ENCODE assay signal across 23 cellular contexts in the genomic region with DNA sequence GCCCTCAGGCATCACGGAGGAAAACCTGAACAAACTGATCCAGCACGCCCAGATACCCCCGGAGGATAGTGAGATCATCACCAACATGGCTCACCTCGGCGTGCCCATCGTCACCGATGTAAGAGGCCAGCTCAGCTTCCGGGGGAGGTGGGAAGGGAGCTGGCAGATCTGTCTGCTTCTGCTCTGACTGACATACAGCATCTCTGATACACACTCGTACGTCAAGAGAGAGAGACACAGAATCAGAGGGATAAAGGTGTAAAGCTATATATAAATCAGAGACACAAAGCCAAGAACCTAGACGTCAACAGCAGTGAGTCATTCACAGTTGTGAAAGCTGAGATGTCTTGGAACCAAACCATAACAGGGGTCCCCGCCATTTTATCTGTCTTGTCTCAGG. TPM values are rescaled to one million over a fixed set of nuclear protein-coding genes. Genes with fewer than 3 reads are reported as not detected.
"Had no signal": no experiment of that assay in that cellular context is flagged by ENCODE, and none has a peak within 500 bp of the region (broad histone marks: within the 10 kb centered on the region; RNA-seq: fewer than 3 reads in every experiment).

No MANE protein-coding gene starts in this region.

- H3K9me3 ChIP-seq: colonic mucosa, esophagus squamous epithelium, neutrophil had no signal

- H3K4me3 ChIP-seq: cardiac muscle cell, colonic mucosa, esophagus squamous epithelium, SK-N-MC, skin epidermis had no signal

- DNase-seq: activated CD4-positive, alpha-beta T cell treated with anti-CD3 and anti-CD28 coated beads for 1 hour; activated CD4-positive, alpha-beta T cell treated with anti-CD3 and anti-CD28 coated beads, Interleukin-2, amount 50 U/mL, for 48 hours; activated naive CD4-positive, alpha-beta T cell treated with Interleukin-2 at 50 U/mL for 16 hours; activated naive CD8-positive, alpha-beta T cell treated with anti-CD3 and anti-CD28 coated beads, Interleukin-2, amount 50 U/mL, for 24 hours; colonic mucosa; esophagus squamous epithelium; kidney; mesendoderm; natural killer cell; right cardiac atrium; stimulated activated CD4-positive, alpha-beta T cell treated with anti-CD3 and anti-CD28 coated beads, Interleukin-4, amount 100 ng/mL, for 4 hours; stimulated activated CD8-positive, alpha-beta memory T cell treated with anti-CD3 and anti-CD28 coated beads, Interleukin-4, amount 100 ng/mL, for 48 hours; stimulated activated naive CD4-positive, alpha-beta T cell treated with Interleukin-2 at 50 U/mL for 16 hours; T-cell; T-helper 9 cell had no signal

- H3K36me3 ChIP-seq: colonic mucosa, neutrophil had no signal

- H3K27ac ChIP-seq: cardiac muscle cell, colonic mucosa, esophagus squamous epithelium, neutrophil, SK-N-MC, skin epidermis, VCaP had no signal

- H3K27me3 ChIP-seq: cardiac muscle cell, colonic mucosa, esophagus squamous epithelium, neutrophil had no signal

- H3K4me1 ChIP-seq: colonic mucosa, esophagus squamous epithelium had no signal

- ATAC-seq: activated naive CD8-positive, alpha-beta T cell treated with anti-CD3 and anti-CD28 coated beads, Interleukin-2, amount 50 U/mL, for 24 hours; activated T-helper 17 cell treated with anti-CD3 and anti-CD28 coated beads, Interleukin-2, amount 50 U/mL, for 72 hours; natural killer cell; T-cell had no signal

RNA-seq across cellular contexts. Expression of gene CFAP157, which starts 30.2 kb away (rescaled TPM):
- total RNA-seq: frontal cortex, liver, natural killer cell, right cardiac atrium had no signal

RNA-seq across cellular contexts. Expression of gene TTC16, which starts 39.2 kb away (rescaled TPM):
- total RNA-seq: frontal cortex had no signal
- polyA plus RNA-seq: cardiac muscle cell had no signal
